ENCODE assay signal across 8 cellular contexts in genomic region chr16:2968738-2969544, GRCh38. TPM values are rescaled to one million over a fixed set of nuclear protein-coding genes. Genes with fewer than 3 reads are reported as not detected.
DNase-seq lines count a peak whose midpoint lies in the region; ATAC-seq and TF ChIP-seq lines count a peak whose summit lies in the region.

PAQR4 (plus strand) TSS chr16:2969348; CDS start chr16:2969675, 327 bp downstream.

- 0% methylated on average over 8 of the region's 98 CpGs for WGBS in right lobe of liver (ENCODE audit: insufficient coverage, low coverage, low lambda C conversion rate, missing lambda C conversion rate)

- H3K27me3 Mint-ChIP-seq in CD14-positive monocyte (ENCODE audit: low read depth in 3 of 3), result peaks cover 30 to 48% (median 34%) of the 10 kb centered on the region in 3 donors

- H3K9me3 ChIP-seq in right lobe of liver, result no peaks in the 10 kb centered on the region

- peak; percentile 76 for DNase-seq in CD14-positive monocyte (ENCODE audit: low spot score)
- DNase-seq in NCI-H69 (lab: John Stamatoyannopoulos, UW), result peak; percentile 97
- peak; percentile 57 to 64 for DNase-seq in activated CD4-positive, alpha-beta T cell treated with anti-CD3 and anti-CD28 coated beads, Interleukin-2, amount 50 U/mL, for 4 hours
- peak; percentile 73 to 94 (median 86) for DNase-seq in dorsolateral prefrontal cortex
- peak; percentile 90 to 91 (median 91) for DNase-seq in right lobe of liver
- peak; percentile 78 for DNase-seq in stimulated activated CD4-positive, alpha-beta T cell treated with anti-CD3 and anti-CD28 coated beads, Interleukin-4, amount 100 ng/mL, for 1 hour

- peak within 1 kb of the TSS; percentile 65 to 99 (median 96) for H3K27ac ChIP-seq in dorsolateral prefrontal cortex
- H3K27ac ChIP-seq in right lobe of liver, result peak within 1 kb of the TSS in 1 of 3 donors; percentile 33

- H3K27me3 ChIP-seq in dorsolateral prefrontal cortex (peaks cover 0 to 43% (median 35%) of the 10 kb centered on the region in 45 donors), right lobe of liver (peaks cover 7 to 21% of the 10 kb centered on the region in 2 donors)

- intact Hi-C loops in CD14-positive monocyte (cut with micrococcal nuclease), result loop anchor here (2.0 to 5.0 kb wide), 2 partner anchors 14 to 53 kb away; partner anchors contain the start of genes HCFC1R1 (in 1 of the 2), THOC6 (in 1 of the 2) and TNFRSF12A (in 1 of the 2)
- intact Hi-C loops in dorsolateral prefrontal cortex (cut with DNase I), result no loop called here
- intact Hi-C loops in right lobe of liver (cut with DNase I), result no loop called here

- H3K4me1 ChIP-seq in right lobe of liver, result peaks cover 0 to 16% (median 4%) of the 10 kb centered on the region in 4 donors

- ATAC-seq in GM19351 (IDR thresholded peaks at IDR 0.05; ENCODE audit: unreplicated experiment) (peak; percentile 70), HG03469 (IDR thresholded peaks at IDR 0.05; ENCODE audit: unreplicated experiment) (peak; percentile 46), right lobe of liver (peak; percentile 89 to 95 (median 92))

- H3K36me3 Mint-ChIP-seq in CD14-positive monocyte, result peaks cover 15 to 17% of the 10 kb centered on the region in 2 donors

- peak within 1 kb of the TSS; percentile 77 to 85 for H3K4me3 Mint-ChIP-seq in CD14-positive monocyte

- no peaks in the 10 kb centered on the region for H3K36me3 ChIP-seq in right lobe of liver

- no peak for TF ChIP-seq CTCF in CD14-positive monocyte (IDR thresholded peaks at IDR 0.05)
- peak in 27 of 56 donors; percentile 5 to 55 (median 28) for TF ChIP-seq CTCF in dorsolateral prefrontal cortex (IDR thresholded peaks at IDR 0.05 in 54 of 56, conservative IDR thresholded peaks at IDR 0.05 in 2 of 56; ENCODE audit: low read depth in 1 of 56, partially characterized antibody in 56 of 56)
- no peak for TF ChIP-seq CTCF in right lobe of liver (IDR thresholded peaks at IDR 0.05)

- peaks cover 41% of the 10 kb centered on the region for H3K4me1 Mint-ChIP-seq in CD14-positive monocyte

- H3K27ac Mint-ChIP-seq in CD14-positive monocyte, result peak within 1 kb of the TSS in 5 of 7 donors; percentile 24 to 83 (median 70)

- peaks cover 0 to 18% (median 7%) of the 10 kb centered on the region in 7 donors for H3K9me3 Mint-ChIP-seq in CD14-positive monocyte

- peak; percentile 80 for TF ChIP-seq POLR2A in right lobe of liver (IDR thresholded peaks at IDR 0.05)

- peak within 1 kb of the TSS; percentile 67 to 99 (median 91) for H3K4me3 ChIP-seq in dorsolateral prefrontal cortex
- H3K4me3 ChIP-seq in right lobe of liver, result peak within 1 kb of the TSS; percentile 51 to 65 (median 56)

RNA-seq across cellular contexts. Expression of gene PAQR4, which starts in this region (rescaled TPM):
- polyA plus RNA-seq in CD14-positive monocyte, result 1 to 10 TPM; 6.3 to 8.9 TPM
- total RNA-seq in dorsolateral prefrontal cortex (100 to 1,000 TPM in 6 of 120 experiments, 10 to 100 TPM in 114; 31.9 to 177 (median 57.8) TPM), right lobe of liver (1 to 10 TPM in 4 of 6 experiments, under 1 TPM in 2; 0.93 to 6.1 (median 3.3) TPM)

Comparison
In these comparisons a context has a peak if more than half of its experiments do, and no peak if none do; other contexts are left out.
1. RNA of gene PAQR4 (total RNA-seq): 31.9 to 177 TPM in dorsolateral prefrontal cortex; 0.93 to 6.1 TPM in right lobe of liver; every median in the first group is over 4 times any median in the second.
2. intact Hi-C loops: an anchor here in CD14-positive monocyte (2.0 to 5.0 kb wide); none called in dorsolateral prefrontal cortex and right lobe of liver.
3. Peak in every context shown above with its lines, with median percentiles within 50 percentile points of each other: DNase-seq and ATAC-seq.